ENCODE assay signal across 29 cellular contexts in the genomic region with DNA sequence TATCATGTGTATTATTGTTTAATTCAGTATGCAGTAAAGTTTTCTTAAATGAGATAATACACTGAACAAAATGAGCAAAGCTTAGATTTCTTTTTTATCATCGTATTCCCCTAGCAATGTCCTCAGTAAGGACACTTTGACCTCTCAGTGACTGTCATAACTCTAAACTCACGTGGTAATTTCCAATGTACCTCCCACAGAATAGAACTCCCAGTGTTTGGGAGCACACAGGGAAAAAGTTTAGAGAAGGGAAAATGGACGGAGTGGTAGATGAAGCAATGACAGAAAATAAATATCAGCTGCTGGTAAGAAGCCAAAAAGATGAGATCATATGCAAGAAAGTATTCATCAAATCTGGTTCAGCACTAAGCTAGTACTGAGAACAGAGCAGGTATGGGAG.
A peak's percentile ranks its signal among the peaks of the same experiment; 100 is the strongest.
DNase-seq lines count a peak whose midpoint lies in the region; ATAC-seq, FAIRE-seq and TF ChIP-seq lines count a peak whose summit lies in the region.
"Had no signal": no experiment of that assay in that cellular context is flagged by ENCODE, and none has a peak within 500 bp of the region (broad histone marks: within the 10 kb centered on the region; RNA-seq: fewer than 3 reads in every experiment).

No MANE protein-coding gene starts in this region.

- no peak overlapping the region for H2AFZ ChIP-seq in HepG2 (ENCODE audit: low read length)

- H3K36me3 ChIP-seq in liver (ENCODE audit: control insufficient read depth in 4 of 4, insufficient read depth in 3 of 4, low read depth in 1 of 4, low read length in 3 of 4) (no peaks in the 10 kb centered on the region), HepG2 (replicated peaks in 1 of 2; ENCODE audit: control insufficient read depth in 1 of 2, insufficient read depth in 2 of 2, low read length in 2 of 2) (no peaks in the 10 kb centered on the region)
- H3K36me3 ChIP-seq: BE2C, Peyer's patch had no signal

- POLR2A ChIA-PET in HepG2 (lab: Yijun Ruan, JAX): no interaction called here

- CTCF ChIA-PET in HepG2 (lab: Yijun Ruan, JAX; ENCODE audit: low intra/inter-chr PET ratio, low total read pairs): no interaction called here

- H3K4me3 ChIP-seq in liver (ENCODE audit: low read depth in 1 of 3, low read length in 3 of 3) (no peak overlapping the region), HepG2 (replicated peaks in 1 of 3; ENCODE audit: insufficient read depth in 1 of 3, low read depth in 2 of 3, low read length in 3 of 3) (no peak overlapping the region), fibroblast of mammary gland (ENCODE audit: control insufficient read depth, low read depth, low read length) (no peak overlapping the region)
- H3K4me3 ChIP-seq: K562, Peyer's patch had no signal

- intact Hi-C loops in HepG2 (cut with micrococcal nuclease; ENCODE audit: unreplicated experiment): no loop called here
- intact Hi-C loops in activated T-helper 2 cell treated with anti-CD3 and anti-CD28 coated beads, Interferon-gamma antibody, Interleukin-2, Interleukin-4, amounts not matched to agents 10 μg/mL and 5 μg/mL and 100 μg/mL, durations not matched to agents 14 hours and 24 hours and 36 hours (cut with micrococcal nuclease): no loop called here

- H3K9ac ChIP-seq in liver (ENCODE audit: low read depth in 1 of 2, low read length in 2 of 2) (no peak overlapping the region), HepG2 (ENCODE audit: insufficient read depth, low read depth, low read length) (no peak overlapping the region)

- no peaks in the 10 kb centered on the region for H3K4me1 Mint-ChIP-seq in activated T-helper 2 cell treated with anti-CD3 and anti-CD28 coated beads, Interferon-gamma antibody, Interleukin-2, Interleukin-4, amounts not matched to agents 10 μg/mL and 5 μg/mL and 100 μg/mL, durations not matched to agents 14 hours and 24 hours and 36 hours (ENCODE audit: low read depth)
- H3K4me1 Mint-ChIP-seq: CD14-positive monocyte; CD8-positive, alpha-beta memory T cell had no signal

- no TSS peak for BruUV-seq in HepG2 (replicated peaks; lab: Mats Ljungman, UMichigan)

- no peak for DNase-seq in HepG2 (ENCODE audit: low spot score)
- peak; percentile 29 for DNase-seq in fibroblast of mammary gland (ENCODE audit: low read depth)
- DNase-seq in iris pigment epithelial cell (ENCODE audit: low read depth): peak; percentile 16
- DNase-seq in activated T-helper 2 cell treated with anti-CD3 and anti-CD28 coated beads, Interferon-gamma antibody, Interleukin-2, Interleukin-4, amounts not matched to agents 10 μg/mL and 5 μg/mL and 100 μg/mL, durations not matched to agents 14 hours and 24 hours and 36 hours (ENCODE audit: low spot score): no peak
- DNase-seq in ACHN: no peak
- DNase-seq in NCI-H2171 (lab: John Stamatoyannopoulos, UW): no peak
- DNase-seq: BE2C; CD8-positive, alpha-beta memory T cell; DMS 273 treated with DMSO at 0.1 percent for 48 hours; DMS79; EL; GF-D8; Kasumi-1; MV-4-11; NCI-H1105; NCI-H1436 treated with DMSO at 0.1 percent for 48 hours; NCI-H1930; NCI-H2107; NCI-H446 treated with DMSO at 0.1 percent for 48 hours; NCI-H526 treated with DMSO at 0.1 percent for 48 hours; Peyer's patch; SHP77 treated with DMSO at 0.1 percent for 48 hours had no signal

- no peak for FAIRE-seq in HepG2 (lab: Jason Lieb, UNC)
- FAIRE-seq: GM12892, K562 had no signal

- H3K36me3 Mint-ChIP-seq in activated T-helper 2 cell treated with anti-CD3 and anti-CD28 coated beads, Interferon-gamma antibody, Interleukin-2, Interleukin-4, amounts not matched to agents 10 μg/mL and 5 μg/mL and 100 μg/mL, durations not matched to agents 14 hours and 24 hours and 36 hours (ENCODE audit: low read depth): no peaks in the 10 kb centered on the region
- H3K36me3 Mint-ChIP-seq: CD14-positive monocyte; CD8-positive, alpha-beta memory T cell had no signal

- ATAC-seq in HepG2 (no peak), GM19035 (IDR thresholded peaks at IDR 0.05; ENCODE audit: unreplicated experiment) (no peak)
- ATAC-seq: HCT116, K562 had no signal

- no peak overlapping the region for H3K27ac Mint-ChIP-seq in activated T-helper 2 cell treated with anti-CD3 and anti-CD28 coated beads, Interferon-gamma antibody, Interleukin-2, Interleukin-4, amounts not matched to agents 10 μg/mL and 5 μg/mL and 100 μg/mL, durations not matched to agents 14 hours and 24 hours and 36 hours
- H3K27ac Mint-ChIP-seq: CD14-positive monocyte; CD8-positive, alpha-beta memory T cell had no signal

- 23% methylated on average over 3 of the region's 3 CpGs for WGBS in liver
- 7% methylated on average over 3 of the region's 3 CpGs for WGBS in HepG2 (ENCODE audit: low lambda C conversion rate)

- H3K4me3 Mint-ChIP-seq in activated T-helper 2 cell treated with anti-CD3 and anti-CD28 coated beads, Interferon-gamma antibody, Interleukin-2, Interleukin-4, amounts not matched to agents 10 μg/mL and 5 μg/mL and 100 μg/mL, durations not matched to agents 14 hours and 24 hours and 36 hours (ENCODE audit: low read depth): no peak overlapping the region
- H3K4me3 Mint-ChIP-seq: CD14-positive monocyte; CD8-positive, alpha-beta memory T cell had no signal

- H3K27me3 ChIP-seq in liver (ENCODE audit: control insufficient read depth in 4 of 4, insufficient read depth in 4 of 4, low read length in 3 of 4) (no peaks in the 10 kb centered on the region), HepG2 (ENCODE audit: control insufficient read depth in 1 of 2, insufficient read depth in 2 of 2, low read length in 2 of 2) (no peaks in the 10 kb centered on the region)
- H3K27me3 ChIP-seq: BE2C, Peyer's patch had no signal

- H3K9me3 Mint-ChIP-seq in activated T-helper 2 cell treated with anti-CD3 and anti-CD28 coated beads, Interferon-gamma antibody, Interleukin-2, Interleukin-4, amounts not matched to agents 10 μg/mL and 5 μg/mL and 100 μg/mL, durations not matched to agents 14 hours and 24 hours and 36 hours: peaks cover 26% of the 10 kb centered on the region

- H3K27me3 Mint-ChIP-seq in activated T-helper 2 cell treated with anti-CD3 and anti-CD28 coated beads, Interferon-gamma antibody, Interleukin-2, Interleukin-4, amounts not matched to agents 10 μg/mL and 5 μg/mL and 100 μg/mL, durations not matched to agents 14 hours and 24 hours and 36 hours (ENCODE audit: low read depth): no peaks in the 10 kb centered on the region
- H3K27me3 Mint-ChIP-seq: CD8-positive, alpha-beta memory T cell had no signal

- no peak for TF ChIP-seq CTCF in liver (IDR thresholded peaks at IDR 0.05; ENCODE audit: low read depth, low read length, missing input control)
- no peak for TF ChIP-seq CTCF in HepG2 (CRISPR knock-in tag; IDR thresholded peaks at IDR 0.05)
- TF ChIP-seq CTCF in fibroblast of mammary gland (conservative IDR thresholded peaks at IDR 0.05; ENCODE audit: control insufficient read depth, insufficient read depth, low read depth, low read length): no peak

- TF ChIP-seq EP300 in HepG2 (IDR thresholded peaks at IDR 0.05; ENCODE audit: low read depth in 2 of 2, low read length in 2 of 2) (no peak), HepG2 (CRISPR knock-in tag; IDR thresholded peaks at IDR 0.05; ENCODE audit: borderline replicate concordance) (no peak)

- TF ChIP-seq RAD21 in liver (IDR thresholded peaks at IDR 0.05) (peak in 1 of 2 donors; percentile 5), HepG2 (CRISPR knock-in tag; IDR thresholded peaks at IDR 0.05) (no peak)

- no peak overlapping the region for H3K4me2 ChIP-seq in HepG2 (ENCODE audit: low read depth, low read length)

- no peaks in the 10 kb centered on the region for H3K9me3 ChIP-seq in liver (ENCODE audit: control insufficient read depth in 4 of 4, low read length in 3 of 4)
- H3K9me3 ChIP-seq in HepG2 (ENCODE audit: low read length): 0 out of 2 replicates have a peak, but pooled peaks cover 10% of the 10 kb centered on the region
- H3K9me3 ChIP-seq: Peyer's patch had no signal

- no peak for TF ChIP-seq POLR2A in HepG2 (IDR thresholded peaks at IDR 0.05; ENCODE audit: insufficient read depth in 1 of 2, low read depth in 2 of 2, low read length in 2 of 2)

- in situ Hi-C loops in HepG2 (cut with HindIII; ENCODE audit: extremely low pct_ligation_motif_present, low pct_unique_long_range_greater_than_20kb): no loop called here
- in situ Hi-C loops in ACHN (cut with HindIII; ENCODE audit: low pct_ligation_motif_present, low pct_unique_long_range_greater_than_20kb, low sequenced_read_pairs): no loop called here

- H3K79me2 ChIP-seq in HepG2 (ENCODE audit: insufficient read depth, low read length): no peaks in the 10 kb centered on the region

- H3K4me1 ChIP-seq in liver (ENCODE audit: control insufficient read depth in 4 of 4, insufficient read depth in 4 of 4, low read length in 3 of 4) (peaks cover 0 to 4% (median 2%) of the 10 kb centered on the region in 4 donors), HepG2 (ENCODE audit: insufficient read depth, low read length) (no peaks in the 10 kb centered on the region)
- H3K4me1 ChIP-seq: BE2C, Peyer's patch had no signal

- H3K27ac ChIP-seq in liver (ENCODE audit: low read depth in 1 of 2, low read length in 2 of 2): no peak overlapping the region
- no peak overlapping the region for H3K27ac ChIP-seq in HepG2 (ENCODE audit: extremely low read length, insufficient read depth, low read length)
- H3K27ac ChIP-seq: 22Rv1, Peyer's patch had no signal

- H4K20me1 ChIP-seq in HepG2 (ENCODE audit: insufficient read depth, low read length): no peaks in the 10 kb centered on the region

TF ChIP-seq in liver, 16 proteins besides CTCF, POLR2A, EP300 and RAD21 (continues in another document):
- TF ChIP-seq, protein P1, sequence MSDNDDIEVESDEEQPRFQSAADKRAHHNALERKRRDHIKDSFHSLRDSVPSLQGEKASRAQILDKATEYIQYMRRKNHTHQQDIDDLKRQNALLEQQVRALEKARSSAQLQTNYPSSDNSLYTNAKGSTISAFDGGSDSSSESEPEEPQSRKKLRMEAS (IDR thresholded peaks at IDR 0.05): no peak
- TF ChIP-seq TAF1 (conservative IDR thresholded peaks at IDR 0.05): no peak
- TF ChIP-seq HNF4A (conservative IDR thresholded peaks at IDR 0.05): peak; percentile 10 to 26
- TF ChIP-seq, protein P2, sequence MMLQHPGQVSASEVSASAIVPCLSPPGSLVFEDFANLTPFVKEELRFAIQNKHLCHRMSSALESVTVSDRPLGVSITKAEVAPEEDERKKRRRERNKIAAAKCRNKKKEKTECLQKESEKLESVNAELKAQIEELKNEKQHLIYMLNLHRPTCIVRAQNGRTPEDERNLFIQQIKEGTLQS (IDR thresholded peaks at IDR 0.05): no peak
- no peak for TF ChIP-seq HNF4G (IDR thresholded peaks at IDR 0.05)

TF ChIP-seq in HepG2, 621 proteins besides CTCF, POLR2A, EP300 and RAD21 (continues in another document):
- TF ChIP-seq ZNF17 (CRISPR knock-in tag; IDR thresholded peaks at IDR 0.05): no peak
- TF ChIP-seq, protein P3, sequence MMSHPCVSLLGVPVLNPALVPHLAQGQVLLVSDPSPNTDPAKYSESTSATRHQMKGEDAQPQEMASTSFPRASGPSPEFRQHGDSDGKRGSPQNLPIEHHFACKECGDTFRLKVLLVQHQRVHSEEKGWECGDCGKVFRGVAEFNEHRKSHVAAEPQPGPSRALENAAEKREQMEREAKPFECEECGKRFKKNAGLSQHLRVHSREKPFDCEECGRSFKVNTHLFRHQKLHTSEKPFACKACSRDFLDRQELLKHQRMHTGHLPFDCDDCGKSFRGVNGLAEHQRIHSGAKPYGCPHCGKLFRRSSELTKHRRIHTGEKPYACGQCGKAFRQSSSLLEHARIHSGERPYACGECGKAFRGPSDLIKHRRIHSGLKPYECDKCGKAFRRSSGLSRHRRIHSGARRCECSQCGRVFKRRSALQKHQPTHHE (CRISPR knock-in tag; IDR thresholded peaks at IDR 0.05; ENCODE audit: borderline replicate concordance): no peak

Comparison
In these comparisons a context has a peak if more than half of its experiments do, and no peak if none do; other contexts are left out.
1. DNase-seq: peak in fibroblast of mammary gland (single experiment) and iris pigment epithelial cell (single experiment); none in HepG2 (single experiment), activated T-helper 2 cell treated with anti-CD3 and anti-CD28 coated beads, Interferon-gamma antibody, Interleukin-2, Interleukin-4, amounts not matched to agents 10 μg/mL and 5 μg/mL and 100 μg/mL, durations not matched to agents 14 hours and 24 hours and 36 hours (single experiment), ACHN (single experiment) and NCI-H2171 (single experiment).